15 cellular contexts compared by ENCODE assay signal in the genomic region with DNA sequence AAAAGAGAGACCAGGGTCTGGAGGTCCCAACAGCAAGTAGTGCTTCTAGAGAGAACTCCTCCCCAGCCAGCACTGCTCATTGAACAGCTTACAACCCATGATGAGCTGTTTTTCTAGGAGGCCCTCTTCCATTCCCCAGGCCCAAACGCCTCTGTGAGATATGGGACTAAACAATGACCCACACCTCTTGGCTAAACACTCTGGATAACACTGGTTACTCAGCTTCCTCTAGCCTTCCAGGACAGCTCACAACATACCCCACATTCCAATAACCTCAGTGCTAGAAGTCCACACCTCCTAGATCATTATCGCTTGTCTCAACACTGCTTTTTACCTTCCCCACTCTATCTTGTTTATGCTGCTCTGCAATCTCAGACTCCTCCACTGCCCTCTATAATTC. TPM values are rescaled to one million over a fixed set of nuclear protein-coding genes. Genes with fewer than 3 reads are reported as not detected.
DNase-seq lines count a peak whose midpoint lies in the region; ATAC-seq and TF ChIP-seq lines count a peak whose summit lies in the region.
"Had no signal": no experiment of that assay in that cellular context is flagged by ENCODE, and none has a peak within 500 bp of the region (broad histone marks: within the 10 kb centered on the region; RNA-seq: fewer than 3 reads in every experiment).

No MANE protein-coding gene starts in this region.

- H3K9me3 ChIP-seq in adipocyte (ENCODE audit: control insufficient read depth, low read length) (no peaks in the 10 kb centered on the region), hepatocyte (ENCODE audit: low read depth) (no peaks in the 10 kb centered on the region)
- H3K9me3 ChIP-seq: psoas muscle had no signal

- H3K27ac ChIP-seq in ACC112 (ENCODE audit: low read depth, low read length) (peak overlapping the region; percentile 91), hepatocyte (peak overlapping the region; percentile 79)
- H3K27ac ChIP-seq: KMS-11, psoas muscle had no signal

- H3K4me1 ChIP-seq in ACC112 (ENCODE audit: control insufficient read depth, insufficient read depth, low read length, unreplicated experiment), result peaks cover 32% of the 10 kb centered on the region
- H3K4me1 ChIP-seq in adipocyte (ENCODE audit: control insufficient read depth, insufficient read depth, low read length), result peaks cover 18% of the 10 kb centered on the region
- peaks cover 13% of the 10 kb centered on the region for H3K4me1 ChIP-seq in hepatocyte (ENCODE audit: insufficient read depth)
- H3K4me1 ChIP-seq: psoas muscle had no signal

- TF ChIP-seq CTCF in hepatocyte (IDR thresholded peaks at IDR 0.05; ENCODE audit: poor library complexity), result no peak

- no peak overlapping the region for H3K4me3 Mint-ChIP-seq in activated CD4-positive, alpha-beta memory T cell treated with anti-CD3 and anti-CD28 coated beads for 36 hours

- H3K27me3 ChIP-seq in ACC112 (ENCODE audit: insufficient read depth, low read length) (no peaks in the 10 kb centered on the region), adipocyte (replicated peaks; ENCODE audit: control insufficient read depth, insufficient read depth, low read length) (no peaks in the 10 kb centered on the region), hepatocyte (no peaks in the 10 kb centered on the region)

- DNase-seq in HS-5 (ENCODE audit: low read depth), result peak; percentile 80
- peak; percentile 42 for DNase-seq in adipocyte (ENCODE audit: low read depth)
- peak; percentile 25 for DNase-seq in hepatocyte (ENCODE audit: low spot score)
- DNase-seq in activated CD4-positive, alpha-beta memory T cell treated with anti-CD3 and anti-CD28 coated beads for 36 hours, result no peak
- DNase-seq in NAMALWA (ENCODE audit: low spot score), result no peak
- DNase-seq: AML-193; central memory CD4-positive, alpha-beta T cell; GF-D8; psoas muscle; SHP77 treated with DMSO at 0.1 percent for 48 hours; substantia nigra had no signal

- H3K9me2 ChIP-seq in hepatocyte (replicated peaks; ENCODE audit: insufficient read depth), result no peaks in the 10 kb centered on the region

- no peak for ATAC-seq in GM19452 (IDR thresholded peaks at IDR 0.05; ENCODE audit: unreplicated experiment)
- no peak for ATAC-seq in HG03457 (IDR thresholded peaks at IDR 0.05; ENCODE audit: unreplicated experiment)
- ATAC-seq: psoas muscle had no signal

- H3K4me2 ChIP-seq in hepatocyte, result no peak overlapping the region
- H3K4me2 ChIP-seq: KMS-11 had no signal

- peak overlapping the region; percentile 18 for H3K9ac ChIP-seq in adipocyte (ENCODE audit: low read length)
- H3K9ac ChIP-seq: KMS-11 had no signal

- H3K27ac Mint-ChIP-seq in activated CD4-positive, alpha-beta memory T cell treated with anti-CD3 and anti-CD28 coated beads for 36 hours, result no peak overlapping the region

- POLR2A ChIA-PET in activated CD4-positive, alpha-beta memory T cell treated with anti-CD3 and anti-CD28 coated beads for 36 hours (lab: Charles Lee), result no interaction called here

- H3K4me3 ChIP-seq in ACC112 (ENCODE audit: low read depth, low read length), result peak overlapping the region; percentile 50; the same call in 1 of the 2 replicates
- no peak overlapping the region for H3K4me3 ChIP-seq in adipocyte (ENCODE audit: low read length)
- H3K4me3 ChIP-seq in hepatocyte, result no peak overlapping the region
- H3K4me3 ChIP-seq: psoas muscle had no signal

- no peaks in the 10 kb centered on the region for H3K9me3 Mint-ChIP-seq in activated CD4-positive, alpha-beta memory T cell treated with anti-CD3 and anti-CD28 coated beads for 36 hours

- no peaks in the 10 kb centered on the region for H4K20me1 ChIP-seq in hepatocyte (ENCODE audit: insufficient read depth, poor library complexity, severe bottlenecking)

- H3K36me3 Mint-ChIP-seq in activated CD4-positive, alpha-beta memory T cell treated with anti-CD3 and anti-CD28 coated beads for 36 hours, result no peaks in the 10 kb centered on the region

- CTCF ChIA-PET in activated CD4-positive, alpha-beta memory T cell treated with anti-CD3 and anti-CD28 coated beads for 36 hours (lab: Charles Lee), result no interaction called here

- no peaks in the 10 kb centered on the region for H3K4me1 Mint-ChIP-seq in activated CD4-positive, alpha-beta memory T cell treated with anti-CD3 and anti-CD28 coated beads for 36 hours (ENCODE audit: low read depth)

- no peaks in the 10 kb centered on the region for H3K79me2 ChIP-seq in ACC112 (ENCODE audit: control insufficient read depth, insufficient read depth, low read length, unreplicated experiment)
- no peaks in the 10 kb centered on the region for H3K79me2 ChIP-seq in hepatocyte

- 21% methylated on average over 2 of the region's 2 CpGs for WGBS in hepatocyte (ENCODE audit: low lambda C conversion rate, missing lambda C conversion rate)

- H2AFZ ChIP-seq in ACC112 (ENCODE audit: low read length, unreplicated experiment) (no peak overlapping the region), hepatocyte (no peak overlapping the region)

- intact Hi-C loops in activated CD4-positive, alpha-beta memory T cell treated with anti-CD3 and anti-CD28 coated beads for 36 hours (cut with micrococcal nuclease), result no loop called here

- H3K36me3 ChIP-seq in ACC112 (ENCODE audit: insufficient read depth, low read length) (0 out of 2 replicates have a peak, but pooled peaks cover 7% of the 10 kb centered on the region), adipocyte (ENCODE audit: control insufficient read depth, insufficient read depth, low read length, severe bottlenecking) (no peaks in the 10 kb centered on the region), hepatocyte (replicated peaks; ENCODE audit: insufficient read depth, low read depth) (no peaks in the 10 kb centered on the region)

- H3K27me3 Mint-ChIP-seq in activated CD4-positive, alpha-beta memory T cell treated with anti-CD3 and anti-CD28 coated beads for 36 hours, result no peaks in the 10 kb centered on the region

RNA-seq across cellular contexts. Expression of a gene that starts 35.4 kb away (rescaled TPM):
- 58.3 and 65.6 TPM in 2 replicates for total RNA-seq in hepatocyte
- polyA plus RNA-seq in hepatocyte, result 69.9 and 84.7 TPM in 2 replicates
- 10 to 100 TPM; 33.7 to 34.2 TPM for total RNA-seq in activated CD4-positive, alpha-beta memory T cell treated with anti-CD3 and anti-CD28 coated beads for 36 hours

Comparison
In these comparisons a context has a peak if more than half of its experiments do, and no peak if none do; other contexts are left out.
1. DNase-seq: peak in HS-5 (single experiment), adipocyte (single experiment) and hepatocyte (single experiment); none in activated CD4-positive, alpha-beta memory T cell treated with anti-CD3 and anti-CD28 coated beads for 36 hours (single experiment) and NAMALWA (single experiment).